ENCODE assay signal across 9 cellular contexts in genomic region chr22:44026066-44026629, GRCh38. TPM values are rescaled to one million over a fixed set of nuclear protein-coding genes. Genes with fewer than 3 reads are reported as not detected.
DNase-seq lines count a peak whose midpoint lies in the region; ATAC-seq and TF ChIP-seq lines count a peak whose summit lies in the region.
"Had no signal": no experiment of that assay in that cellular context is flagged by ENCODE, and none has a peak within 500 bp of the region (broad histone marks: within the 10 kb centered on the region; RNA-seq: fewer than 3 reads in every experiment).

No MANE protein-coding gene starts in this region.

- no peak for DNase-seq in Panc1 (ENCODE audit: low read depth, low spot score)
- no peak for DNase-seq in esophagus muscularis mucosa (ENCODE audit: extremely low spot score)
- no peak for DNase-seq in NCI-H187 (lab: John Stamatoyannopoulos, UW)
- DNase-seq in SIG-M5 (lab: John Stamatoyannopoulos, UW): no peak
- no peak for DNase-seq in OCI-M1 (lab: John Stamatoyannopoulos, UW)
- DNase-seq in iPS-NIHi11 (ENCODE audit: low spot score): no peak
- DNase-seq: NCI-H1694 treated with DMSO at 0.1 percent for 48 hours had no signal

- 73% methylated on average over 7 of the region's 17 CpGs for WGBS in esophagus muscularis mucosa

- no peak for TF ChIP-seq POLR2A in esophagus muscularis mucosa (IDR thresholded peaks at IDR 0.05; ENCODE audit: low read depth)

- intact Hi-C loops in Panc1 (cut with micrococcal nuclease; ENCODE audit: unreplicated experiment): no loop called here
- intact Hi-C loops in esophagus muscularis mucosa (cut with DNase I): no loop called here

- H3K27ac ChIP-seq in Panc1 (ENCODE audit: low read length) (peak overlapping the region; percentile 83), esophagus muscularis mucosa (replicated peaks in 1 of 4) (peak overlapping the region; percentile 78 to 89 (median 84)), skeletal muscle tissue (ENCODE audit: low read depth, low read length) (peak overlapping the region; percentile 95)

- ATAC-seq in Panc1: peak; percentile 44

- BruUV-seq in Panc1 (replicated peaks; lab: Mats Ljungman, UMichigan): no TSS peak

- POLR2A ChIA-PET in Panc1 (lab: Charles Lee): interaction anchor here (0.6 kb wide), 1 partner anchor 27 kb away, joined by 4 read pairs; no protein-coding TSS in a partner anchor

- CTCF ChIA-PET in Panc1 (lab: Charles Lee): no interaction called here

- TF ChIP-seq CTCF in Panc1 (IDR thresholded peaks at IDR 0.05) (no peak), esophagus muscularis mucosa (IDR thresholded peaks at IDR 0.05) (no peak)

- no peaks in the 10 kb centered on the region for H3K36me3 ChIP-seq in Panc1 (ENCODE audit: control insufficient read depth, insufficient read depth, low read length)
- no peaks in the 10 kb centered on the region for H3K36me3 ChIP-seq in esophagus muscularis mucosa
- H3K36me3 ChIP-seq in skeletal muscle tissue (ENCODE audit: control insufficient read depth in 3 of 3, insufficient read depth in 3 of 3, low read length in 3 of 3): no peaks in the 10 kb centered on the region

- peak overlapping the region; percentile 62 to 86 (median 65) for H3K9ac ChIP-seq in skeletal muscle tissue (ENCODE audit: low read depth in 1 of 3, low read length in 3 of 3)

- H3K4me3 ChIP-seq in GM08714 (ENCODE audit: low read length): peak overlapping the region; percentile 83; the same call in 1 of the 2 replicates
- peak overlapping the region; percentile 49 to 58 for H3K4me3 ChIP-seq in Panc1 (ENCODE audit: low read depth in 2 of 2, low read length in 2 of 2)
- H3K4me3 ChIP-seq in esophagus muscularis mucosa: peak overlapping the region; percentile 68 to 78 (median 72)
- peak overlapping the region; percentile 66 to 76 (median 71) for H3K4me3 ChIP-seq in skeletal muscle tissue (ENCODE audit: low read length in 3 of 3)

- no peak for TF ChIP-seq EP300 in esophagus muscularis mucosa (IDR thresholded peaks at IDR 0.05)

- H3K4me1 ChIP-seq in Panc1 (ENCODE audit: control insufficient read depth, insufficient read depth, low read length) (peaks cover 15% of the 10 kb centered on the region), esophagus muscularis mucosa (peaks cover 63 to 82% (median 66%) of the 10 kb centered on the region in 4 donors), skeletal muscle tissue (ENCODE audit: control insufficient read depth in 3 of 3, insufficient read depth in 3 of 3, low read length in 3 of 3) (peaks cover 76 to 83% (median 83%) of the 10 kb centered on the region in 3 donors)

- in situ Hi-C loops in Panc1 (cut with HindIII; ENCODE audit: low pct_unique_long_range_greater_than_20kb, low sequenced_read_pairs): no loop called here

- no peaks in the 10 kb centered on the region for H3K9me3 ChIP-seq in Panc1 (ENCODE audit: control insufficient read depth, insufficient read depth, low read depth, low read length)
- H3K9me3 ChIP-seq in esophagus muscularis mucosa: no peaks in the 10 kb centered on the region
- H3K9me3 ChIP-seq in skeletal muscle tissue (ENCODE audit: control insufficient read depth in 3 of 3, low read length in 3 of 3): no peaks in the 10 kb centered on the region

- H3K27me3 ChIP-seq in Panc1 (ENCODE audit: control insufficient read depth, insufficient read depth, low read length) (no peaks in the 10 kb centered on the region), esophagus muscularis mucosa (no peaks in the 10 kb centered on the region), skeletal muscle tissue (ENCODE audit: control insufficient read depth in 3 of 3, insufficient read depth in 3 of 3, low read length in 3 of 3) (no peaks in the 10 kb centered on the region)

RNA-seq across cellular contexts. Expression of gene PARVB, which starts 2.0 kb away (rescaled TPM):
- total RNA-seq in Panc1 (2021; ENCODE audit: unreplicated experiment) (28.1 TPM), esophagus muscularis mucosa (100 to 1,000 TPM in 1 of 4 donors, 10 to 100 TPM in 3; 22.0 to 107 (median 45.5) TPM), skeletal muscle tissue (11.0 TPM)
- polyA plus RNA-seq in Panc1 (2012; ENCODE audit: insufficient read length): 46.2 TPM
